8 cellular contexts compared by ENCODE assay signal in the genomic region with DNA sequence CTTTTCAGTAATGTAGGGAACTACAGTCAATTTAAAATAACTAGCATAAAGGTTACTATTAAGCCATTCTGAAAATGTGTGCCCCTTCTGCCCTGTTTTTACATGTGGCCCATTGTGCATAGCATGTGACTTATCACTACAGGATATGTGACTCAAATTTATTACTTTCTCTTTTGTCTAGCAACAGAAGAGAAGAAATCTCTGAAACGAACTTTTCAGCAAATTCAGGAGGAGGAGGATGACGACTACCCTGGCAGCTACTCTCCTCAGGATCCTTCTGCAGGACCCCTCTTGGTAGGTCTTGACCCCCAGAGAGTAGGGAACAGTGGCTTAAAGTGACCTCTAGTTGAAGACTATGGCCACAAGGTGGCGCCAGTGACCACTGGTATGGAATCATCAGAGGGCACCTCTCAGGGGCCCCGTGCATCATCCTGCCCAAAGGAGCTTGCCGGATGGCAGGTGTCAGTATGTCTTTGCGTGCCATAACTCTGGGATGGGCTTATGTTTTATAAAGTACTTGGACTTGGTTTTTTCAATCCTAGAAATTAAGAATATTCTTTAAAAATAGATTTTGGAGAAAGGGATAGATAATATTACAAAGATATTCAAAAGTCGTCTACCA. TPM values are rescaled to one million over a fixed set of nuclear protein-coding genes. Genes with fewer than 3 reads are reported as not detected.
A peak's percentile ranks its signal among the peaks of the same experiment; 100 is the strongest.
DNase-seq lines count a peak whose midpoint lies in the region; ATAC-seq and TF ChIP-seq lines count a peak whose summit lies in the region.

No MANE protein-coding gene starts in this region.

- no peaks in the 10 kb centered on the region for H3K4me1 ChIP-seq in foreskin keratinocyte
- H3K4me1 ChIP-seq in thoracic aorta (ENCODE audit: control insufficient read depth in 1 of 2, low read depth in 2 of 2): no peaks in the 10 kb centered on the region

- intact Hi-C loops in activated T-helper 2 cell treated with anti-CD3 and anti-CD28 coated beads, Interferon-gamma antibody, Interleukin-2, Interleukin-4, amounts not matched to agents 10 μg/mL and 5 μg/mL and 100 μg/mL, durations not matched to agents 14 hours and 24 hours and 36 hours (cut with micrococcal nuclease): loop anchor here (1.0 to 10.0 kb wide), 3 partner anchors 53 to 164 kb away; partner anchors contain the start of gene TGM2

- DNase-seq in ACHN: peak; percentile 71
- DNase-seq in LoVo (ENCODE audit: low spot score): peak; percentile 75
- DNase-seq in SHP77 (lab: John Stamatoyannopoulos, UW): peak; percentile 79 to 80
- peak; percentile 50 for DNase-seq in activated T-helper 2 cell treated with anti-CD3 and anti-CD28 coated beads, Interferon-gamma antibody, Interleukin-2, Interleukin-4, amounts not matched to agents 10 μg/mL and 5 μg/mL and 100 μg/mL, durations not matched to agents 14 hours and 24 hours and 36 hours (ENCODE audit: low spot score)
- DNase-seq in foreskin keratinocyte: peak in 1 of 2 donors; percentile 44
- peak; percentile 2 for DNase-seq in occipital lobe (lab: John Stamatoyannopoulos, UW)
- DNase-seq in thoracic aorta (ENCODE audit: low spot score): peak; percentile 70

- no peaks in the 10 kb centered on the region for H3K9me3 Mint-ChIP-seq in activated T-helper 2 cell treated with anti-CD3 and anti-CD28 coated beads, Interferon-gamma antibody, Interleukin-2, Interleukin-4, amounts not matched to agents 10 μg/mL and 5 μg/mL and 100 μg/mL, durations not matched to agents 14 hours and 24 hours and 36 hours

- peak; percentile 48 for ATAC-seq in GM19023 (IDR thresholded peaks at IDR 0.05; ENCODE audit: unreplicated experiment)
- ATAC-seq in foreskin keratinocyte: peak; percentile 79
- ATAC-seq in thoracic aorta (ENCODE audit: insufficient number of reproducible peaks, low FRiP score, low read depth): no peak

- no peak overlapping the region for H3K27ac ChIP-seq in foreskin keratinocyte
- no peak overlapping the region for H3K27ac ChIP-seq in thoracic aorta

- H3K27ac Mint-ChIP-seq in activated T-helper 2 cell treated with anti-CD3 and anti-CD28 coated beads, Interferon-gamma antibody, Interleukin-2, Interleukin-4, amounts not matched to agents 10 μg/mL and 5 μg/mL and 100 μg/mL, durations not matched to agents 14 hours and 24 hours and 36 hours: peak overlapping the region; percentile 79

- TF ChIP-seq CTCF in foreskin keratinocyte (conservative IDR thresholded peaks at IDR 0.05): peak; percentile 83
- peak; percentile 88 for TF ChIP-seq CTCF in thoracic aorta (IDR thresholded peaks at IDR 0.05)

- H3K4me1 Mint-ChIP-seq in activated T-helper 2 cell treated with anti-CD3 and anti-CD28 coated beads, Interferon-gamma antibody, Interleukin-2, Interleukin-4, amounts not matched to agents 10 μg/mL and 5 μg/mL and 100 μg/mL, durations not matched to agents 14 hours and 24 hours and 36 hours (ENCODE audit: low read depth): peaks cover 35% of the 10 kb centered on the region

- no peak overlapping the region for H3K4me3 Mint-ChIP-seq in activated T-helper 2 cell treated with anti-CD3 and anti-CD28 coated beads, Interferon-gamma antibody, Interleukin-2, Interleukin-4, amounts not matched to agents 10 μg/mL and 5 μg/mL and 100 μg/mL, durations not matched to agents 14 hours and 24 hours and 36 hours (ENCODE audit: low read depth)

- no peaks in the 10 kb centered on the region for H3K27me3 ChIP-seq in foreskin keratinocyte
- H3K27me3 ChIP-seq in thoracic aorta (replicated peaks; ENCODE audit: insufficient read depth): no peaks in the 10 kb centered on the region

- no peak overlapping the region for H3K4me3 ChIP-seq in thoracic aorta

- H3K9me3 ChIP-seq in thoracic aorta: no peaks in the 10 kb centered on the region

- H3K36me3 ChIP-seq in thoracic aorta: peaks cover 31% of the 10 kb centered on the region

- in situ Hi-C loops in ACHN (cut with HindIII; ENCODE audit: low pct_ligation_motif_present, low pct_unique_long_range_greater_than_20kb, low sequenced_read_pairs): no loop called here

- H3K27me3 Mint-ChIP-seq in activated T-helper 2 cell treated with anti-CD3 and anti-CD28 coated beads, Interferon-gamma antibody, Interleukin-2, Interleukin-4, amounts not matched to agents 10 μg/mL and 5 μg/mL and 100 μg/mL, durations not matched to agents 14 hours and 24 hours and 36 hours (ENCODE audit: low read depth): no peaks in the 10 kb centered on the region

- H3K36me3 Mint-ChIP-seq in activated T-helper 2 cell treated with anti-CD3 and anti-CD28 coated beads, Interferon-gamma antibody, Interleukin-2, Interleukin-4, amounts not matched to agents 10 μg/mL and 5 μg/mL and 100 μg/mL, durations not matched to agents 14 hours and 24 hours and 36 hours (ENCODE audit: low read depth): peaks cover 46% of the 10 kb centered on the region

RNA-seq across cellular contexts. Expression of gene RPRD1B, which starts 23.9 kb away (rescaled TPM):
- 39.4 and 42.6 TPM in 2 replicates for total RNA-seq in activated T-helper 2 cell treated with anti-CD3 and anti-CD28 coated beads, Interferon-gamma antibody, Interleukin-2, Interleukin-4, amounts not matched to agents 10 μg/mL and 5 μg/mL and 100 μg/mL, durations not matched to agents 14 hours and 24 hours and 36 hours
- total RNA-seq in foreskin keratinocyte (17.5 and 18.8 TPM in 2 replicates), occipital lobe (34.3 TPM), thoracic aorta (10 to 100 TPM; 22.3 to 77.7 TPM)
- polyA plus RNA-seq in foreskin keratinocyte: 7.3 and 8.5 TPM in 2 replicates

RNA-seq across cellular contexts. Expression of gene TTI1, which starts 24.2 kb away (rescaled TPM):
- total RNA-seq in activated T-helper 2 cell treated with anti-CD3 and anti-CD28 coated beads, Interferon-gamma antibody, Interleukin-2, Interleukin-4, amounts not matched to agents 10 μg/mL and 5 μg/mL and 100 μg/mL, durations not matched to agents 14 hours and 24 hours and 36 hours: 35.7 and 36.7 TPM in 2 replicates
- total RNA-seq in foreskin keratinocyte: 25.8 and 28.5 TPM in 2 replicates
- 14.5 and 16.0 TPM in 2 replicates for polyA plus RNA-seq in foreskin keratinocyte
- 28.1 TPM for total RNA-seq in occipital lobe
- total RNA-seq in thoracic aorta: 10 to 100 TPM; 12.2 to 20.1 TPM
